9 cellular contexts compared by ENCODE assay signal in genomic region chr7:93043393-93043985, GRCh38.
A peak's percentile ranks its signal among the peaks of the same experiment; 100 is the strongest.
DNase-seq lines count a peak whose midpoint lies in the region; ATAC-seq and TF ChIP-seq lines count a peak whose summit lies in the region.
"Had no signal": no experiment of that assay in that cellular context is flagged by ENCODE, and none has a peak within 500 bp of the region (broad histone marks: within the 10 kb centered on the region; RNA-seq: fewer than 3 reads in every experiment).

No MANE protein-coding gene starts in this region.

- TF ChIP-seq CTCF in left lung (IDR thresholded peaks at IDR 0.05) (no peak), GM10248 (IDR thresholded peaks at IDR 0.05; ENCODE audit: control extremely low read depth, extremely low read depth, low read depth, missing control alignments) (no peak)

- no peak overlapping the region for H3K27ac Mint-ChIP-seq in stimulated activated naive B cell treated with anti-CD40 and anti-IgM and Interleukin-4, amounts not matched to agents 10 μg/mL and 1 μg/mL and 100 μg/mL, for 72 hours

- H3K4me1 ChIP-seq in left lung (no peaks in the 10 kb centered on the region), urinary bladder (ENCODE audit: insufficient read depth) (no peaks in the 10 kb centered on the region)

- POLR2A ChIA-PET in GM10248 (lab: Yijun Ruan, JAX), result no interaction called here

- H3K27ac ChIP-seq in left lung (no peak overlapping the region), urinary bladder (ENCODE audit: low read depth) (no peak overlapping the region)

- peak; percentile 37 to 58 for DNase-seq in NOMO-1 (lab: John Stamatoyannopoulos, UW; ENCODE audit: unreplicated experiment in 2 of 2)
- DNase-seq in NOMO-1 treated with dmso at 0.1 percent for 144 hours (lab: John Stamatoyannopoulos, UW; ENCODE audit: unreplicated experiment), result no peak
- DNase-seq in dermis microvascular lymphatic vessel endothelial cell (ENCODE audit: low read depth in 2 of 2), result peak; percentile 15 to 35
- DNase-seq in left lung, result peak in 1 of 2 donors; percentile 76
- no peak for DNase-seq in MV-4-11 (lab: John Stamatoyannopoulos, UW)
- no peak for DNase-seq in GM10248 (ENCODE audit: extremely low spot score)
- DNase-seq in stimulated activated naive B cell treated with anti-CD40 and anti-IgM and Interleukin-4, amounts not matched to agents 10 μg/mL and 1 μg/mL and 100 μg/mL, for 72 hours, result no peak
- DNase-seq: AML-193 had no signal

- H3K36me3 Mint-ChIP-seq in stimulated activated naive B cell treated with anti-CD40 and anti-IgM and Interleukin-4, amounts not matched to agents 10 μg/mL and 1 μg/mL and 100 μg/mL, for 72 hours, result no peaks in the 10 kb centered on the region

- H3K27me3 Mint-ChIP-seq in stimulated activated naive B cell treated with anti-CD40 and anti-IgM and Interleukin-4, amounts not matched to agents 10 μg/mL and 1 μg/mL and 100 μg/mL, for 72 hours, result peaks cover 0 to 16% of the 10 kb centered on the region in 2 donors

- CTCF ChIA-PET in GM10248 (lab: Yijun Ruan, JAX), result interaction anchor here (1.0 kb wide), 1 partner anchor 27 kb away, joined by 3 read pairs; no protein-coding TSS in a partner anchor

- H3K4me3 ChIP-seq in left lung (no peak overlapping the region), urinary bladder (ENCODE audit: low read depth, low read length) (peak overlapping the region; percentile 28)

- no peaks in the 10 kb centered on the region for H3K27me3 ChIP-seq in left lung

- no peaks in the 10 kb centered on the region for H3K36me3 ChIP-seq in left lung
- H3K36me3 ChIP-seq in urinary bladder (ENCODE audit: insufficient read depth), result no peaks in the 10 kb centered on the region

- peak; percentile 55 for ATAC-seq in left lung
- no peak for ATAC-seq in stimulated activated naive B cell treated with anti-CD40 and anti-IgM and Interleukin-4, amounts not matched to agents 10 μg/mL and 1 μg/mL and 100 μg/mL, for 72 hours (replicated peaks)

- no peaks in the 10 kb centered on the region for H3K9me3 ChIP-seq in left lung

- 15% methylated on average over 28 of the region's 28 CpGs for WGBS in urinary bladder

- H3K4me3 Mint-ChIP-seq in stimulated activated naive B cell treated with anti-CD40 and anti-IgM and Interleukin-4, amounts not matched to agents 10 μg/mL and 1 μg/mL and 100 μg/mL, for 72 hours, result no peak overlapping the region

- H3K9me3 Mint-ChIP-seq in stimulated activated naive B cell treated with anti-CD40 and anti-IgM and Interleukin-4, amounts not matched to agents 10 μg/mL and 1 μg/mL and 100 μg/mL, for 72 hours, result no peaks in the 10 kb centered on the region

- intact Hi-C loops in left lung (cut with DNase I), result loop anchor here in 1 of 2 donors (10.0 kb wide), 1 partner anchor 429 kb away; no protein-coding TSS in a partner anchor

- H3K4me1 Mint-ChIP-seq in stimulated activated naive B cell treated with anti-CD40 and anti-IgM and Interleukin-4, amounts not matched to agents 10 μg/mL and 1 μg/mL and 100 μg/mL, for 72 hours, result no peaks in the 10 kb centered on the region

Comparison
In these comparisons a context has a peak if more than half of its experiments do, and no peak if none do; other contexts are left out.
1. DNase-seq: peak in NOMO-1 (2 of 2) and dermis microvascular lymphatic vessel endothelial cell (2 of 2); none in NOMO-1 treated with dmso at 0.1 percent for 144 hours (single experiment), MV-4-11 (single experiment), GM10248 (single experiment) and stimulated activated naive B cell treated with anti-CD40 and anti-IgM and Interleukin-4, amounts not matched to agents 10 μg/mL and 1 μg/mL and 100 μg/mL, for 72 hours (single experiment).